16 cellular contexts compared by ENCODE assay signal in the genomic region with DNA sequence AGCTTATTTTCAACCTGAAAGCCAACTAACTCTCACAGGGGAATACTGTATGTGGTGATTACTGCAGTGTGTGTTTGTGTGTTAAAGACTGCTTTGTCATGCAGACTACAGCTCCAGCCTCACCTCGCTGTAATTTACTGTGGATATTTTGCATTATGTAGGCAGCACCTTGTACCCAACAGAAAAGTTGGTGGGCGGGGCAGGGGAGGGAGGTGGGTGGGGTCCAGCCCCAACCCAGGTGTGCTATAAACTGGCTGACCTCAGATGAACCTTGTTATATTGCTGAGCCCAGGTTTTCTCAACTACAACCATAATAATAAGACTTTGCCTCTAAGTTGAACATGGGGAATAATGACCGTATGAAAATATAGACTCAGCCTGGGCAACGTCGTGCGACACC. TPM values are rescaled to one million over a fixed set of nuclear protein-coding genes. Genes with fewer than 3 reads are reported as not detected.
"Had no signal": no experiment of that assay in that cellular context is flagged by ENCODE, and none has a peak within 500 bp of the region (broad histone marks: within the 10 kb centered on the region; RNA-seq: fewer than 3 reads in every experiment).

No MANE protein-coding gene starts in this region.

RNA-seq across cellular contexts. Expression of a gene that starts 26.2 kb away (rescaled TPM):
- total RNA-seq: activated CD4-positive, alpha-beta memory T cell treated with anti-CD3 and anti-CD28 coated beads, Interleukin-2, amount 10 ng/mL, durations not matched to agents 7 days and 5 days; activated CD4-positive, alpha-beta T cell treated with anti-CD3 and anti-CD28 coated beads for 36 hours; activated CD4-positive, alpha-beta T cell treated with anti-CD3 and anti-CD28 coated beads, Interleukin-2, amount 10 ng/mL, durations not matched to agents 7 days and 5 days; activated CD8-positive, alpha-beta memory T cell treated with anti-CD3 and anti-CD28 coated beads, Interleukin-2, amount 10 ng/mL, durations not matched to agents 7 days and 5 days; activated CD8-positive, alpha-beta T cell treated with anti-CD3 and anti-CD28 coated beads, Interleukin-2, amount 10 ng/mL, durations not matched to agents 7 days and 5 days; activated naive CD8-positive, alpha-beta T cell treated with anti-CD3 and anti-CD28 coated beads, Interleukin-2, amount 10 ng/mL, durations not matched to agents 7 days and 5 days; activated T-helper 2 cell treated with anti-CD3 and anti-CD28 coated beads, Interferon-gamma antibody, Interleukin-2, Interleukin-4, amounts not matched to agents 10 μg/mL and 5 μg/mL and 100 μg/mL, durations not matched to agents 14 hours and 24 hours and 36 hours; ascending aorta; bronchial epithelial cell; cardiac muscle cell; T-cell; T-helper 1 cell treated with Interleukin-12 subunit alpha and Interleukin-12 subunit beta and Interleukin-4 antibody, amounts not matched to agents 30 ng/mL and 1 ng/mL, for 36 hours; T-helper 17 cell; T-helper 2 cell treated with Interferon-gamma antibody and Interleukin-4, amounts not matched to agents 100 ng/mL and 5 ng/mL, for 36 hours; WTC11 had no signal
- polyA plus RNA-seq: adipose tissue, cardiac muscle cell had no signal
